In the genomic region with DNA sequence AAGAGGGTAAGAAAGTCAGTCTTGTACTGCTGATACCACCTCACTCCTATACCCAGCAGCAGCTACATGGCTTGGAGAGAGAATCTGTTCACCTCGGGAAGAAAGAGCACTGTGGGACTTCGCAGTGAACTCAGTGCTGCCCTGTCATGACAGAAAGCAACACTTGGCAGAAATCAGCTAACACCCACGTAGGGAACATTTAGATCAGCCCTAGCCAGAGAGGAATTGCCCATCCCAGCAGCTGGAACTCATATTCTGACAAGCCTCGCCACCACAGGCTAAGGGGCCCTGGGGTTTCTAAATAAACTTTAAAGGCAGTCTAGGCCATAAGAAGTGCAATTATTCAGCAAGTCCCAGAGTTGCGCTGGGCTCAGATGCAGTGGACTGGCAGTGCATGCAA, we compare ENCODE assay signal across 15 cellular contexts.
DNase-seq lines count a peak whose midpoint lies in the region; ATAC-seq and TF ChIP-seq lines count a peak whose summit lies in the region.
"Had no signal": no experiment of that assay in that cellular context is flagged by ENCODE, and none has a peak within 500 bp of the region (broad histone marks: within the 10 kb centered on the region; RNA-seq: fewer than 3 reads in every experiment).

No MANE protein-coding gene starts in this region.

- peak; percentile 17 to 61 for ATAC-seq in upper lobe of left lung (ENCODE audit: low FRiP score in 2 of 2)
- no peak for ATAC-seq in GM18909 (IDR thresholded peaks at IDR 0.05; ENCODE audit: poor library complexity, unreplicated experiment)
- ATAC-seq in HG02678 (IDR thresholded peaks at IDR 0.05; ENCODE audit: unreplicated experiment) = no peak

- H3K36me3 ChIP-seq in adipocyte (ENCODE audit: control insufficient read depth, insufficient read depth, low read length, severe bottlenecking) (no peaks in the 10 kb centered on the region), upper lobe of left lung (no peaks in the 10 kb centered on the region)

- H3K4me3 ChIP-seq in adipocyte (ENCODE audit: low read length) = no peak overlapping the region
- no peak overlapping the region for H3K4me3 ChIP-seq in upper lobe of left lung
- H3K4me3 ChIP-seq: GM23248 had no signal

- 54% methylated on average over 4 to 5 of the region's 5 CpGs for WGBS in upper lobe of left lung, 2 donors

- H3K9ac ChIP-seq in adipocyte (ENCODE audit: low read length) = no peak overlapping the region
- H3K9ac ChIP-seq: GM23248 had no signal

- TF ChIP-seq POLR2A in upper lobe of left lung (IDR thresholded peaks at IDR 0.05) = no peak

- TF ChIP-seq CTCF in upper lobe of left lung (IDR thresholded peaks at IDR 0.05) = no peak

- H3K4me1 ChIP-seq in adipocyte (ENCODE audit: control insufficient read depth, insufficient read depth, low read length) = peaks cover 3% of the 10 kb centered on the region
- no peaks in the 10 kb centered on the region for H3K4me1 ChIP-seq in upper lobe of left lung

- no peak for TF ChIP-seq EP300 in upper lobe of left lung (IDR thresholded peaks at IDR 0.05)

- H3K27me3 ChIP-seq in adipocyte (replicated peaks; ENCODE audit: control insufficient read depth, insufficient read depth, low read length) (no peaks in the 10 kb centered on the region), upper lobe of left lung (no peaks in the 10 kb centered on the region)

- no peak overlapping the region for H3K27ac ChIP-seq in upper lobe of left lung
- H3K27ac ChIP-seq: GM23248 had no signal

- DNase-seq in adipocyte (ENCODE audit: low read depth) = peak; percentile 68
- peak; percentile 23 for DNase-seq in dedifferentiated amniotic fluid mesenchymal stem cell (ENCODE audit: extremely low spot score)
- DNase-seq in left kidney (ENCODE audit: low read depth, low spot score) = peak; percentile 24
- DNase-seq in upper lobe of left lung = no peak
- DNase-seq in GM19238 (ENCODE audit: insufficient read length, low spot score) = no peak
- DNase-seq: C1 segment of cervical spinal cord; Calu3; CD4-positive, alpha-beta T cell; DMS 273 treated with DMSO at 0.1 percent for 48 hours; GM23248; H9; IMR-90; KBM-7 had no signal

- H3K9me3 ChIP-seq in adipocyte (ENCODE audit: control insufficient read depth, low read length) (no peaks in the 10 kb centered on the region), upper lobe of left lung (no peaks in the 10 kb centered on the region)

Comparison
In these comparisons a context has a peak if more than half of its experiments do, and no peak if none do; other contexts are left out.
1. DNase-seq: peak in adipocyte (single experiment), dedifferentiated amniotic fluid mesenchymal stem cell (single experiment) and left kidney (single experiment); none in upper lobe of left lung (0 of 2) and GM19238 (single experiment).
2. ATAC-seq: peak in upper lobe of left lung (2 of 2); none in GM18909 (single experiment) and HG02678 (single experiment).